In the genomic region with DNA sequence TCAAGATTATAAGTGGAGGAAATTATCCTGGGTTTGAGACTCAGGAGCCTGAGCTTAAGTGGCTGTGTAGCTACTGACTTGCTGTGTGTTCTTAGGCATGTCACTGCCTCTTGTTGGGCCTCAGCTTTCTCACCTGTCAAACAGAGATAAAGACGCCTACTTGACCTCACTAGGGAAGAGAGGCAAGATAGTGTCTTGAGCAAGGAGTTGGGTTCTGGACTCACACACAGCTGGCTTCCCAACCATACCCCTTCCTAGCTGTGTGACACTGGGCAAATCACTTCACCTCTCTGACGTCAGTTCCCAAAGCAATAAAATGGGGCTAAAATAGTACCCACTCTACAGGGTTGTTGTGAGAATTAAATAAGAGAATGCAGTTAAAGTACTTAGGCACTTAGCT, we compare ENCODE assay signal across 5 cellular contexts.
"Had no signal": no experiment of that assay in that cellular context is flagged by ENCODE, and none has a peak within 500 bp of the region (broad histone marks: within the 10 kb centered on the region; RNA-seq: fewer than 3 reads in every experiment).

No MANE protein-coding gene starts in this region.

- H3K27ac Mint-ChIP-seq: GM23338, H9 had no signal

- H3K4me3 Mint-ChIP-seq: GM23338, H9 had no signal

- DNase-seq: H9, HCEC 1CT, IMR-90, KBM-7 had no signal

- ATAC-seq: GM23338 had no signal

- H3K4me1 Mint-ChIP-seq: GM23338, H9 had no signal
